ENCODE assay signal across 17 cellular contexts in genomic region chr1:56291374-56291841, GRCh38.
A peak's percentile ranks its signal among the peaks of the same experiment; 100 is the strongest.
DNase-seq lines count a peak whose midpoint lies in the region; ATAC-seq and TF ChIP-seq lines count a peak whose summit lies in the region.
"Had no signal": no experiment of that assay in that cellular context is flagged by ENCODE, and none has a peak within 500 bp of the region (broad histone marks: within the 10 kb centered on the region; RNA-seq: fewer than 3 reads in every experiment).

No MANE protein-coding gene starts in this region.

- TF ChIP-seq CTCF in GM23338 (conservative IDR thresholded peaks at IDR 0.05; ENCODE audit: low read depth in 2 of 2) (no peak), endodermal cell (conservative IDR thresholded peaks at IDR 0.05) (no peak), GM13977 (IDR thresholded peaks at IDR 0.05; ENCODE audit: extremely low read depth, insufficient read depth, missing control alignments) (no peak)

- in situ Hi-C loops in GM13977 (cut with MboI; ENCODE audit: low pct_unique_long_range_greater_than_20kb, low sequenced_read_pairs, unreplicated experiment), result no loop called here

- H2AFZ ChIP-seq in GM23338, result no peak overlapping the region
- H2AFZ ChIP-seq: PC-9 had no signal

- H3K9me3 ChIP-seq in endodermal cell (ENCODE audit: control insufficient read depth, low read length), result no peaks in the 10 kb centered on the region
- H3K9me3 ChIP-seq: Caco-2 had no signal

- POLR2A ChIA-PET in activated CD4-positive, alpha-beta T cell treated with anti-CD3 and anti-CD28 coated beads, Interleukin-2, amount 10 ng/mL, durations not matched to agents 7 days and 5 days (lab: Charles Lee), result no interaction called here

- no peak overlapping the region for H3K4me2 ChIP-seq in GM23338
- H3K4me2 ChIP-seq: PC-9 had no signal

- no peaks in the 10 kb centered on the region for H3K79me2 ChIP-seq in GM23338 (replicated peaks; ENCODE audit: insufficient read depth)

- H3K4me3 Mint-ChIP-seq in GM23338, result no peak overlapping the region
- no peak overlapping the region for H3K4me3 Mint-ChIP-seq in endodermal cell
- no peak overlapping the region for H3K4me3 Mint-ChIP-seq in activated CD4-positive, alpha-beta T cell treated with anti-CD3 and anti-CD28 coated beads, Interleukin-2, amount 10 ng/mL, durations not matched to agents 7 days and 5 days
- H3K4me3 Mint-ChIP-seq: immature natural killer cell; stimulated activated naive CD8-positive, alpha-beta T cell treated with anti-CD3 and anti-CD28 coated beads, Interleukin-15, Interleukin-2, amounts not matched to agents 100 ng/mL and 50 ng/mL, for 24 hours had no signal

- H3K27me3 Mint-ChIP-seq in GM23338 (ENCODE audit: insufficient read depth, low read depth, poor library complexity) (peaks cover 2% of the 10 kb centered on the region), endodermal cell (ENCODE audit: insufficient read depth) (no peaks in the 10 kb centered on the region)
- H3K27me3 Mint-ChIP-seq in activated CD4-positive, alpha-beta T cell treated with anti-CD3 and anti-CD28 coated beads, Interleukin-2, amount 10 ng/mL, durations not matched to agents 7 days and 5 days, result no peaks in the 10 kb centered on the region

- H3K36me3 Mint-ChIP-seq in GM23338 (ENCODE audit: low read depth), result no peaks in the 10 kb centered on the region
- H3K36me3 Mint-ChIP-seq in endodermal cell (ENCODE audit: low read depth), result no peaks in the 10 kb centered on the region
- no peaks in the 10 kb centered on the region for H3K36me3 Mint-ChIP-seq in activated CD4-positive, alpha-beta T cell treated with anti-CD3 and anti-CD28 coated beads, Interleukin-2, amount 10 ng/mL, durations not matched to agents 7 days and 5 days (ENCODE audit: low read depth)
- H3K36me3 Mint-ChIP-seq: immature natural killer cell had no signal

- H3K4me1 Mint-ChIP-seq in GM23338 (peaks cover 18% of the 10 kb centered on the region), endodermal cell (peaks cover 9% of the 10 kb centered on the region)
- no peaks in the 10 kb centered on the region for H3K4me1 Mint-ChIP-seq in activated CD4-positive, alpha-beta T cell treated with anti-CD3 and anti-CD28 coated beads, Interleukin-2, amount 10 ng/mL, durations not matched to agents 7 days and 5 days

- 64 to 69% methylated on average over 3 to 5 of the region's 5 CpGs for WGBS in endodermal cell (ENCODE audit: insufficient coverage in 1 of 2, insufficient read length in 1 of 2), 2 experiments

- no peak overlapping the region for H3K4me3 ChIP-seq in GM23338
- H3K4me3 ChIP-seq in endodermal cell (ENCODE audit: low read length), result no peak overlapping the region
- H3K4me3 ChIP-seq: PC-9 had no signal

- DNase-seq in GM23338 (ENCODE audit: low spot score), result peak; percentile 56
- peak; percentile 67 for DNase-seq in endodermal cell
- DNase-seq in iPS-NIHi11 (ENCODE audit: low spot score), result peak; percentile 31
- peak; percentile 59 for DNase-seq in sciatic nerve (ENCODE audit: low spot score)
- DNase-seq in activated CD4-positive, alpha-beta T cell treated with anti-CD3 and anti-CD28 coated beads, Interleukin-2, amount 10 ng/mL, durations not matched to agents 7 days and 5 days, result no peak
- DNase-seq in GM13977 (ENCODE audit: low spot score), result no peak
- no peak for DNase-seq in GM19240 (ENCODE audit: insufficient read length, low spot score)
- DNase-seq in NOMO-1 treated with dmso at 0.1 percent for 144 hours (lab: John Stamatoyannopoulos, UW; ENCODE audit: unreplicated experiment), result no peak
- DNase-seq: activated CD4-positive, CD25-positive, alpha-beta regulatory T cell treated with anti-CD3 and anti-CD28 coated beads, Interleukin-2, amount 50 U/mL, for 72 hours; activated effector memory CD4-positive, alpha-beta T cell treated with Interleukin-2 at 50 U/mL for 16 hours; Caco-2; foreskin melanocyte; immature natural killer cell; NCI-H524; PC-9; retina had no signal

- no peak overlapping the region for H3K9ac ChIP-seq in endodermal cell (ENCODE audit: extremely low read depth, low read length, poor library complexity, severe bottlenecking)

- H4K20me1 ChIP-seq in GM23338 (replicated peaks; ENCODE audit: insufficient read depth), result no peaks in the 10 kb centered on the region

- H3F3A ChIP-seq in GM23338 (replicated peaks; ENCODE audit: low read depth), result no peaks in the 10 kb centered on the region

- H3K4me1 ChIP-seq in GM23338 (ENCODE audit: insufficient read depth), result peaks cover 13% of the 10 kb centered on the region
- no peaks in the 10 kb centered on the region for H3K4me1 ChIP-seq in endodermal cell (ENCODE audit: control insufficient read depth, insufficient read depth, low read length)

- H3K27ac ChIP-seq in GM23338 (ENCODE audit: low read depth) (no peak overlapping the region), endodermal cell (ENCODE audit: low read depth, low read length) (no peak overlapping the region)
- H3K27ac ChIP-seq: PC-9 had no signal

- H3K36me3 ChIP-seq in GM23338 (ENCODE audit: insufficient read depth), result no peaks in the 10 kb centered on the region
- H3K36me3 ChIP-seq in endodermal cell (ENCODE audit: control insufficient read depth, insufficient read depth, low read length), result no peaks in the 10 kb centered on the region

- H3K9me3 Mint-ChIP-seq in GM23338 (no peaks in the 10 kb centered on the region), endodermal cell (no peaks in the 10 kb centered on the region)
- H3K9me3 Mint-ChIP-seq in activated CD4-positive, alpha-beta T cell treated with anti-CD3 and anti-CD28 coated beads, Interleukin-2, amount 10 ng/mL, durations not matched to agents 7 days and 5 days, result no peaks in the 10 kb centered on the region

- ATAC-seq in GM23338 (peak; percentile 66), sciatic nerve (peak; percentile 64)

- H3K27ac Mint-ChIP-seq in GM23338 (0 out of 2 replicates have a peak overlapping the region, but pooled peaks have one; percentile 10), endodermal cell (no peak overlapping the region)
- no peak overlapping the region for H3K27ac Mint-ChIP-seq in activated CD4-positive, alpha-beta T cell treated with anti-CD3 and anti-CD28 coated beads, Interleukin-2, amount 10 ng/mL, durations not matched to agents 7 days and 5 days
- H3K27ac Mint-ChIP-seq: immature natural killer cell; stimulated activated naive CD8-positive, alpha-beta T cell treated with anti-CD3 and anti-CD28 coated beads, Interleukin-15, Interleukin-2, amounts not matched to agents 100 ng/mL and 50 ng/mL, for 24 hours had no signal

- no peaks in the 10 kb centered on the region for H3K27me3 ChIP-seq in GM23338 (ENCODE audit: insufficient read depth)
- no peaks in the 10 kb centered on the region for H3K27me3 ChIP-seq in endodermal cell (ENCODE audit: control insufficient read depth, insufficient read depth, low read length, poor library complexity, severe bottlenecking)

- H3K9me2 ChIP-seq in GM23338 (ENCODE audit: insufficient read depth), result peaks cover 21% of the 10 kb centered on the region

- CTCF ChIA-PET in activated CD4-positive, alpha-beta T cell treated with anti-CD3 and anti-CD28 coated beads, Interleukin-2, amount 10 ng/mL, durations not matched to agents 7 days and 5 days (lab: Charles Lee), result no interaction called here

- intact Hi-C loops in sciatic nerve (cut with DNase I), result no loop called here

TF ChIP-seq in GM23338, 12 proteins besides CTCF, POLR2A, EP300 and RAD21 (continues in another document):
- no peak for TF ChIP-seq NANOG (IDR thresholded peaks at IDR 0.05; ENCODE audit: borderline replicate concordance)

Comparison
In these comparisons a context has a peak if more than half of its experiments do, and no peak if none do; other contexts are left out.
1. DNase-seq: peak in GM23338 (single experiment), endodermal cell (single experiment), iPS-NIHi11 (single experiment) and sciatic nerve (single experiment); none in activated CD4-positive, alpha-beta T cell treated with anti-CD3 and anti-CD28 coated beads, Interleukin-2, amount 10 ng/mL, durations not matched to agents 7 days and 5 days (single experiment), GM13977 (single experiment), GM19240 (single experiment) and NOMO-1 treated with dmso at 0.1 percent for 144 hours (single experiment).